In genomic region chr14:92404938-92405337, GRCh38 we compare ENCODE assay signal across 1 cellular context.
TF ChIP-seq lines count a peak whose summit lies in the region.

No MANE protein-coding gene starts in this region.

TF ChIP-seq in A549, 52 proteins besides CTCF, POLR2A, EP300 and RAD21 (continued from another document):
- TF ChIP-seq HOXA7 (CRISPR knock-in tag; IDR thresholded peaks at IDR 0.05) = no peak
